Comparison of ENCODE assay signal across 32 cellular contexts in genomic region chr17:67013891-67014290, GRCh38. TPM values are rescaled to one million over a fixed set of nuclear protein-coding genes. Genes with fewer than 3 reads are reported as not detected.
"Had no signal": no experiment of that assay in that cellular context is flagged by ENCODE, and none has a peak within 500 bp of the region (broad histone marks: within the 10 kb centered on the region; RNA-seq: fewer than 3 reads in every experiment).

No MANE protein-coding gene starts in this region.

- H3K9me3 ChIP-seq: ovary, testis, thyroid gland, upper lobe of right lung had no signal

- H3K4me3 ChIP-seq: heart right ventricle, hepatocyte, left ventricle myocardium inferior, lung, neural progenitor cell, ovary, skin epidermis, stomach, testis, thyroid gland, upper lobe of right lung had no signal

- H3K4me2 ChIP-seq: hepatocyte, neural progenitor cell had no signal

- H2AFZ ChIP-seq: hepatocyte, neural progenitor cell had no signal

- H3K27ac Mint-ChIP-seq: memory B cell; naive thymus-derived CD8-positive, alpha-beta T cell; nephron; neural progenitor cell; progenitor cell of endocrine pancreas; stimulated activated naive B cell treated with anti-CD40 and anti-IgM and Interleukin-4, amounts not matched to agents 10 μg/mL and 1 μg/mL and 100 μg/mL, for 72 hours had no signal

- H3K27ac ChIP-seq: heart right ventricle, hepatocyte, left ventricle myocardium inferior, neural progenitor cell, ovary, skin epidermis, stomach, testis, thyroid gland, upper lobe of right lung had no signal

- H3K36me3 ChIP-seq: heart right ventricle, left ventricle myocardium inferior, neural progenitor cell, ovary, stomach, thyroid gland, upper lobe of right lung had no signal

- H3K4me1 Mint-ChIP-seq: naive thymus-derived CD8-positive, alpha-beta T cell; stimulated activated naive B cell treated with anti-CD40 and anti-IgM and Interleukin-4, amounts not matched to agents 10 μg/mL and 1 μg/mL and 100 μg/mL, for 72 hours had no signal

- H3K4me3 Mint-ChIP-seq: memory B cell; naive thymus-derived CD8-positive, alpha-beta T cell; nephron; neural progenitor cell; stimulated activated naive B cell treated with anti-CD40 and anti-IgM and Interleukin-4, amounts not matched to agents 10 μg/mL and 1 μg/mL and 100 μg/mL, for 72 hours had no signal

- H3K4me1 ChIP-seq: heart right ventricle, left ventricle myocardium inferior, stomach, testis, thyroid gland, upper lobe of right lung had no signal

- DNase-seq: heart right ventricle; kidney glomerular epithelial cell; left cardiac atrium; left ventricle myocardium inferior; naive thymus-derived CD8-positive, alpha-beta T cell; ovary; retina; right cardiac atrium; stimulated activated CD4-positive, alpha-beta T cell treated with anti-CD3 and anti-CD28 coated beads, Interleukin-12 subunit alpha, Interleukin-12 subunit beta, amount 100 ng/mL, for 4 hours; stimulated activated CD4-positive, alpha-beta T cell treated with anti-CD3 and anti-CD28 coated beads, Interleukin-15, amount 100 ng/mL, for 24 hours; stimulated activated CD4-positive, alpha-beta T cell treated with anti-CD3 and anti-CD28 coated beads, Interleukin-2, amount 100 ng/mL, for 24 hours; stimulated activated CD4-positive, alpha-beta T cell treated with anti-CD3 and anti-CD28 coated beads, Interleukin-4, amount 100 ng/mL, for 1 hour; stimulated activated naive B cell treated with anti-CD40 and anti-IgM and Interleukin-4, amounts not matched to agents 10 μg/mL and 1 μg/mL and 100 μg/mL, for 72 hours; stimulated activated naive CD8-positive, alpha-beta T cell treated with anti-CD3 and anti-CD28 coated beads, Interleukin-15, Interleukin-2, amounts not matched to agents 100 U/mL and 50 U/mL, for 24 hours; stomach; testis; thyroid gland; trophoblast cell; upper lobe of right lung had no signal

- H3K27me3 ChIP-seq: hepatocyte, neural progenitor cell, ovary, testis, thyroid gland, upper lobe of right lung had no signal

- ATAC-seq: heart right ventricle; left cardiac atrium; naive thymus-derived CD8-positive, alpha-beta T cell; right cardiac atrium; sciatic nerve; stimulated activated naive B cell treated with anti-CD40 and anti-IgM and Interleukin-4, amounts not matched to agents 10 μg/mL and 1 μg/mL and 100 μg/mL, for 72 hours; stimulated activated naive CD8-positive, alpha-beta T cell treated with anti-CD3 and anti-CD28 coated beads, Interleukin-15, Interleukin-2, amounts not matched to agents 100 U/mL and 50 U/mL, for 24 hours; upper lobe of right lung had no signal

- H3K36me3 Mint-ChIP-seq: memory B cell; naive thymus-derived CD8-positive, alpha-beta T cell; stimulated activated naive B cell treated with anti-CD40 and anti-IgM and Interleukin-4, amounts not matched to agents 10 μg/mL and 1 μg/mL and 100 μg/mL, for 72 hours had no signal

- H3K9ac ChIP-seq: neural progenitor cell had no signal

- H3K79me2 ChIP-seq: hepatocyte had no signal

- H3K9me3 Mint-ChIP-seq: neural progenitor cell had no signal

RNA-seq across cellular contexts. Expression of gene CACNG1, which starts 30.5 kb away (rescaled TPM):
- total RNA-seq: hepatocyte; left cardiac atrium; left ventricle myocardium inferior; lower leg skin; lung; mucosa of gallbladder; naive thymus-derived CD8-positive, alpha-beta T cell; omental fat pad; pulmonary artery endothelial cell; right cardiac atrium; sciatic nerve; stomach; testis; thyroid gland; upper lobe of right lung had no signal
- polyA plus RNA-seq: heart right ventricle; hepatocyte; keratinocyte; naive thymus-derived CD8-positive, alpha-beta T cell; ovary; right cardiac atrium; stomach had no signal

RNA-seq across cellular contexts. Expression of gene CACNG4, which starts 49.4 kb away (rescaled TPM):
- total RNA-seq: left ventricle myocardium inferior; mucosa of gallbladder; naive thymus-derived CD8-positive, alpha-beta T cell; pulmonary artery endothelial cell had no signal
- polyA plus RNA-seq: keratinocyte; naive thymus-derived CD8-positive, alpha-beta T cell had no signal
